8 cellular contexts compared by ENCODE assay signal in genomic region chr6:44126320-44127149, GRCh38. TPM values are rescaled to one million over a fixed set of nuclear protein-coding genes. Genes with fewer than 3 reads are reported as not detected.
A peak's percentile ranks its signal among the peaks of the same experiment; 100 is the strongest.
DNase-seq lines count a peak whose midpoint lies in the region; ATAC-seq and TF ChIP-seq lines count a peak whose summit lies in the region.

No MANE protein-coding gene starts in this region.

- no peaks in the 10 kb centered on the region for H3K27me3 Mint-ChIP-seq in activated B cell treated with CpG ODN at 0.5 μM for 24 hours
- H3K27me3 Mint-ChIP-seq in central memory CD8-positive, alpha-beta T cell, result no peaks in the 10 kb centered on the region

- no peak for TF ChIP-seq CTCF in activated B cell treated with CpG ODN at 0.5 μM for 24 hours (IDR thresholded peaks at IDR 0.05)

- POLR2A ChIA-PET in activated B cell treated with CpG ODN at 0.5 μM for 24 hours (lab: Charles Lee), result interaction anchor here (0.9 to 1.4 kb wide), 8 partner anchors 8 to 551 kb away, joined by 3 to 11 read pairs (median 3); partner anchors contain the start of genes GTPBP2, HSP90AB1, POLH and VEGFA

- no peaks in the 10 kb centered on the region for H3K9me3 ChIP-seq in KOPT-K1 (ENCODE audit: insufficient read depth, low read length, poor library complexity, severe bottlenecking)

- peaks cover 53% of the 10 kb centered on the region for H3K4me1 Mint-ChIP-seq in activated B cell treated with CpG ODN at 0.5 μM for 24 hours
- H3K4me1 Mint-ChIP-seq in central memory CD8-positive, alpha-beta T cell, result peaks cover 58% of the 10 kb centered on the region

- ATAC-seq in GM21576 (IDR thresholded peaks at IDR 0.05; ENCODE audit: unreplicated experiment), result peak; percentile 36
- ATAC-seq in activated B cell treated with CpG ODN at 0.5 μM for 24 hours (ENCODE audit: low read depth), result peak; percentile 45
- peak; percentile 80 for ATAC-seq in central memory CD8-positive, alpha-beta T cell (replicated peaks; ENCODE audit: extremely low read depth, poor library complexity, severe bottlenecking)
- no peak for ATAC-seq in HG03460 (IDR thresholded peaks at IDR 0.05; ENCODE audit: unreplicated experiment)

- peaks cover 11% of the 10 kb centered on the region for H3K36me3 Mint-ChIP-seq in activated B cell treated with CpG ODN at 0.5 μM for 24 hours (ENCODE audit: low read depth)
- peaks cover 6% of the 10 kb centered on the region for H3K36me3 Mint-ChIP-seq in central memory CD8-positive, alpha-beta T cell (ENCODE audit: insufficient read depth)

- H3K4me3 Mint-ChIP-seq in activated B cell treated with CpG ODN at 0.5 μM for 24 hours, result peak overlapping the region; percentile 93
- peak overlapping the region; percentile 91 for H3K4me3 Mint-ChIP-seq in central memory CD8-positive, alpha-beta T cell

- H3K9me3 Mint-ChIP-seq in activated B cell treated with CpG ODN at 0.5 μM for 24 hours, result no peaks in the 10 kb centered on the region
- no peaks in the 10 kb centered on the region for H3K9me3 Mint-ChIP-seq in central memory CD8-positive, alpha-beta T cell

- DNase-seq in Daoy (ENCODE audit: low read depth) (peak; percentile 84), activated B cell treated with CpG ODN at 0.5 μM for 24 hours (peak; percentile 43), kidney glomerular epithelial cell (lab: John Stamatoyannopoulos, UW) (peak; percentile 56)
- peak; percentile 36 to 58 for DNase-seq in central memory CD8-positive, alpha-beta T cell (ENCODE audit: low spot score in 2 of 2)
- peak; percentile 83 to 87 for DNase-seq in stimulated activated CD4-positive, alpha-beta T cell treated with anti-CD3 and anti-CD28 coated beads, Interleukin-2, amount 100 ng/mL, for 24 hours

- CTCF ChIA-PET in activated B cell treated with CpG ODN at 0.5 μM for 24 hours (lab: Charles Lee), result no interaction called here

- intact Hi-C loops in activated B cell treated with CpG ODN at 0.5 μM for 24 hours (cut with micrococcal nuclease), result loop anchor here (1.0 to 5.0 kb wide), 8 partner anchors 24 to 498 kb away; partner anchors contain the start of genes AARS2, GTPBP2, HSP90AB1 and NFKBIE

- H3K36me3 ChIP-seq in KOPT-K1 (ENCODE audit: insufficient read depth, low read length), result peaks cover 6% of the 10 kb centered on the region

- peak overlapping the region; percentile 95 for H3K27ac Mint-ChIP-seq in activated B cell treated with CpG ODN at 0.5 μM for 24 hours
- peak overlapping the region; percentile 98 for H3K27ac Mint-ChIP-seq in central memory CD8-positive, alpha-beta T cell (ENCODE audit: low read depth)

- H3K27ac ChIP-seq in KOPT-K1 (ENCODE audit: low read depth, low read length, poor library complexity, severe bottlenecking), result peak overlapping the region; percentile 79

RNA-seq across cellular contexts. Expression of gene MRPL14, which starts 0.7 kb away (rescaled TPM):
- total RNA-seq in Daoy (2014; rRNA removed; shearing (Covaris generic)), result 143 and 149 TPM in 2 replicates
- 40.5 and 45.5 TPM in 2 replicates for total RNA-seq in activated B cell treated with CpG ODN at 0.5 μM for 24 hours

RNA-seq across cellular contexts. Expression of gene TMEM63B, which starts 0.8 kb away (rescaled TPM):
- 13.7 and 25.5 TPM in 2 replicates for total RNA-seq in Daoy (2014; rRNA removed; shearing (Covaris generic))
- 12.3 and 13.9 TPM in 2 replicates for total RNA-seq in activated B cell treated with CpG ODN at 0.5 μM for 24 hours

RNA-seq across cellular contexts. Expression of gene CAPN11, which starts 32.1 kb away (rescaled TPM):
- not detected in 2 replicates for total RNA-seq in Daoy (2014; rRNA removed; shearing (Covaris generic))
- total RNA-seq in activated B cell treated with CpG ODN at 0.5 μM for 24 hours, result not detected in 2 replicates
